ENCODE assay signal across 27 cellular contexts in genomic region chr13:111511219-111511732, GRCh38.
"Had no signal": no experiment of that assay in that cellular context is flagged by ENCODE, and none has a peak within 500 bp of the region (broad histone marks: within the 10 kb centered on the region; RNA-seq: fewer than 3 reads in every experiment).

No MANE protein-coding gene starts in this region.

- H3K27ac ChIP-seq: cardiac muscle cell had no signal

- H3K27me3 ChIP-seq: MG63 had no signal

- H3K9me3 Mint-ChIP-seq: activated naive CD4-positive, alpha-beta T cell treated with anti-CD3 and anti-CD28 coated beads, Interleukin-2, amount 50 U/mL, for 72 hours; activated naive CD8-positive, alpha-beta T cell treated with anti-CD3 and anti-CD28 coated beads, Interleukin-2, amount 50 U/mL, for 24 hours; WTC11 had no signal

- H3K4me3 ChIP-seq: cardiac muscle cell, MG63 had no signal

- ATAC-seq: activated CD8-positive, alpha-beta T cell treated with anti-CD3 and anti-CD28 coated beads, Interleukin-2, amount 10 ng/mL, durations not matched to agents 7 days and 5 days; activated naive CD4-positive, alpha-beta T cell treated with anti-CD3 and anti-CD28 coated beads, Interleukin-2, amount 50 U/mL, for 72 hours; activated naive CD8-positive, alpha-beta T cell treated with anti-CD3 and anti-CD28 coated beads, Interleukin-2, amount 50 U/mL, for 24 hours; PC-3; T-helper 17 cell; WTC11 had no signal

- H3K4me3 Mint-ChIP-seq: activated CD8-positive, alpha-beta T cell treated with anti-CD3 and anti-CD28 coated beads, Interleukin-2, amount 10 ng/mL, durations not matched to agents 7 days and 5 days; activated naive CD8-positive, alpha-beta T cell treated with anti-CD3 and anti-CD28 coated beads, Interleukin-2, amount 50 U/mL, for 24 hours; brain; T-helper 17 cell; WTC11 had no signal

- DNase-seq: activated CD4-positive, alpha-beta T cell treated with anti-CD3 and anti-CD28 coated beads for 48 hours; activated CD4-positive, alpha-beta T cell treated with anti-CD3 and anti-CD28 coated beads, Interleukin-2, amount 50 U/mL, for 4 hours; activated CD4-positive, CD25-positive, alpha-beta regulatory T cell treated with anti-CD3 and anti-CD28 coated beads, Interleukin-2, amount 50 U/mL, for 72 hours; activated CD8-positive, alpha-beta memory T cell treated with anti-CD3 and anti-CD28 coated beads, Interleukin-2, amount 50 U/mL, for 48 hours; activated CD8-positive, alpha-beta T cell treated with anti-CD3 and anti-CD28 coated beads, Interleukin-2, amount 10 ng/mL, durations not matched to agents 7 days and 5 days; activated naive CD4-positive, alpha-beta T cell treated with Interleukin-2 at 50 U/mL for 16 hours; activated naive CD8-positive, alpha-beta T cell treated with anti-CD3 and anti-CD28 coated beads, Interleukin-2, amount 50 U/mL, for 24 hours; activated T-cell treated with anti-CD3 and anti-CD28 coated beads, Interleukin-2, amount 50 U/mL, for 1 hour; amniotic stem cell; MG63; MV-4-11; NCI-H1092 treated with DMSO at 0.1 percent for 48 hours; NCI-H1417 treated with DMSO at 0.1 percent for 48 hours; NCI-H1694 treated with DMSO at 0.1 percent for 48 hours; NCI-H2029 treated with DMSO at 0.1 percent for 48 hours; NCI-H446; NCI-H524; PC-3; SHP77; T-helper 17 cell; T-helper 9 cell had no signal

- H3K36me3 Mint-ChIP-seq: activated naive CD4-positive, alpha-beta T cell treated with anti-CD3 and anti-CD28 coated beads, Interleukin-2, amount 50 U/mL, for 72 hours; brain; WTC11 had no signal

- FAIRE-seq: astrocyte, RCC 7860 had no signal

- H3K27ac Mint-ChIP-seq: activated CD8-positive, alpha-beta T cell treated with anti-CD3 and anti-CD28 coated beads, Interleukin-2, amount 10 ng/mL, durations not matched to agents 7 days and 5 days; activated naive CD4-positive, alpha-beta T cell treated with anti-CD3 and anti-CD28 coated beads, Interleukin-2, amount 50 U/mL, for 72 hours; activated naive CD8-positive, alpha-beta T cell treated with anti-CD3 and anti-CD28 coated beads, Interleukin-2, amount 50 U/mL, for 24 hours; T-helper 17 cell; WTC11 had no signal

- H3K4me1 Mint-ChIP-seq: activated naive CD8-positive, alpha-beta T cell treated with anti-CD3 and anti-CD28 coated beads, Interleukin-2, amount 50 U/mL, for 24 hours; T-helper 17 cell had no signal

- H3K9me3 ChIP-seq: MG63 had no signal

- H3K36me3 ChIP-seq: cardiac muscle cell, MG63 had no signal
